Comparison of ENCODE assay signal across 17 cellular contexts in genomic region chr4:147587061-147587460, GRCh38.
"Had no signal": no experiment of that assay in that cellular context is flagged by ENCODE, and none has a peak within 500 bp of the region (broad histone marks: within the 10 kb centered on the region; RNA-seq: fewer than 3 reads in every experiment).

No MANE protein-coding gene starts in this region.

- H3K36me3 ChIP-seq: heart right ventricle, neutrophil, prostate gland had no signal

- H3K4me3 Mint-ChIP-seq: activated CD8-positive, alpha-beta memory T cell treated with anti-CD3 and anti-CD28 coated beads, Interleukin-2, amount 10 ng/mL, durations not matched to agents 7 days and 5 days; activated T-cell treated with anti-CD3 and anti-CD28 coated beads, Interleukin-2, amount 50 U/mL, for 24 hours; T-helper 2 cell treated with Interferon-gamma antibody and Interleukin-4, amounts not matched to agents 5 μg/mL and 100 μg/mL, for 36 hours had no signal

- H3K4me1 ChIP-seq: prostate gland, testis had no signal

- H3K27me3 ChIP-seq: heart right ventricle, neutrophil, testis had no signal

- DNase-seq: activated CD4-positive, alpha-beta T cell treated with anti-CD3 and anti-CD28 coated beads, Interleukin-2, amount 50 U/mL, for 48 hours; activated CD4-positive, CD25-positive, alpha-beta regulatory T cell treated with anti-CD3 and anti-CD28 coated beads, Interleukin-2, amount 50 U/mL, for 72 hours; activated effector memory CD4-positive, alpha-beta T cell treated with Interleukin-2 at 50 U/mL for 16 hours; activated T-cell treated with anti-CD3 and anti-CD28 coated beads, Interleukin-2, amount 50 U/mL, for 24 hours; amniotic stem cell; foreskin melanocyte; heart right ventricle; stimulated activated CD4-positive, alpha-beta T cell treated with anti-CD3 and anti-CD28 coated beads, Interleukin-2, amount 100 ng/mL, for 24 hours; stimulated activated naive CD4-positive, alpha-beta T cell treated with Interleukin-2 at 50 U/mL for 16 hours; SW 1271; testis had no signal

- H3K4me3 ChIP-seq: heart right ventricle, prostate gland, testis had no signal

- H3K27ac Mint-ChIP-seq: activated CD8-positive, alpha-beta memory T cell treated with anti-CD3 and anti-CD28 coated beads, Interleukin-2, amount 10 ng/mL, durations not matched to agents 7 days and 5 days; activated naive CD4-positive, alpha-beta T cell treated with anti-CD3 and anti-CD28 coated beads, Interleukin-2, amount 50 U/mL, for 72 hours; activated T-cell treated with anti-CD3 and anti-CD28 coated beads, Interleukin-2, amount 50 U/mL, for 24 hours; T-helper 2 cell treated with Interferon-gamma antibody and Interleukin-4, amounts not matched to agents 5 μg/mL and 100 μg/mL, for 36 hours had no signal

- ATAC-seq: activated naive CD4-positive, alpha-beta T cell treated with anti-CD3 and anti-CD28 coated beads, Interleukin-2, amount 50 U/mL, for 72 hours; heart right ventricle; sciatic nerve had no signal

- H3K9me3 Mint-ChIP-seq: T-helper 2 cell treated with Interferon-gamma antibody and Interleukin-4, amounts not matched to agents 5 μg/mL and 100 μg/mL, for 36 hours had no signal

- H3K36me3 Mint-ChIP-seq: activated CD8-positive, alpha-beta memory T cell treated with anti-CD3 and anti-CD28 coated beads, Interleukin-2, amount 10 ng/mL, durations not matched to agents 7 days and 5 days; activated naive CD4-positive, alpha-beta T cell treated with anti-CD3 and anti-CD28 coated beads, Interleukin-2, amount 50 U/mL, for 72 hours had no signal

- H3K27ac ChIP-seq: heart right ventricle, neutrophil, prostate gland, testis had no signal

- H3K9me3 ChIP-seq: neutrophil, prostate gland, testis had no signal
